13 cellular contexts compared by ENCODE assay signal in the genomic region with DNA sequence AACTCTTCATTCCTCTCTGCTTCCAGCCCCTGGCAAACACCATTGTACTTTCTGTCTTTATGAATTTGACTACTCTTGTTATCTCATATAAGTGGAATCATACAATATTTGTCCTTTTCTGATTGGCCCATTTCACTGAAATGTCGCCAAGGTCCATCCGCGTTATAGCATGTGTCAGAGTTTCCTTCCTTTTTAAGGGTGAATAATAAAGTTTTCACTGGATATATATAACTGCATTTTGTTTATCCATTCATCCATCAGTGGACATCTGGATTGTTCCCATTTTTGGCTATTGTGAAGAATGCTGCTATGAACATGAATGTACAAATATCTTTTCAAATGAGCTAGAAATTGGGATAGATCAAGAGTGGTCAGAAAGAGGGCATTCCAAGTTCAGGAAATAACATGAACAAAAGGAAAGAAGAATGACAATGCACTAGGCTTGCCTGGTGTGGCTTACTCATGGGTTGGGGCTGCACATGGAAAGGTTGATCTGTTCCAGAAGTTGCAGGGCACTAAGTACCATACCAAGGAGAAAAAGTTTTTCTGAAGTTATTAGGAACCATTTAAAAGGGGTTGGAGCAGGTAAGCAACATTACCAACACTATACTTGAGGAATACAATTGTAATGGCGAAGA. TPM values are rescaled to one million over a fixed set of nuclear protein-coding genes. Genes with fewer than 3 reads are reported as not detected.
DNase-seq lines count a peak whose midpoint lies in the region; ATAC-seq and TF ChIP-seq lines count a peak whose summit lies in the region.
"Had no signal": no experiment of that assay in that cellular context is flagged by ENCODE, and none has a peak within 500 bp of the region (broad histone marks: within the 10 kb centered on the region; RNA-seq: fewer than 3 reads in every experiment).

No MANE protein-coding gene starts in this region.

- no peak for TF ChIP-seq CTCF in C4-2B (conservative IDR thresholded peaks at IDR 0.05)
- TF ChIP-seq CTCF in fibroblast of the aortic adventitia (IDR thresholded peaks at IDR 0.05; ENCODE audit: insufficient read depth, low read length): no peak

- peak overlapping the region; percentile 53 for H3K27ac ChIP-seq in C4-2B

- ATAC-seq in GM19324 (IDR thresholded peaks at IDR 0.05; ENCODE audit: low FRiP score, unreplicated experiment): no peak

- H3K4me3 ChIP-seq in fibroblast of the aortic adventitia (ENCODE audit: low read depth, low read length): no peak overlapping the region

- peak; percentile 81 for DNase-seq in dermis blood vessel endothelial cell
- peak; percentile 81 for DNase-seq in fibroblast of the aortic adventitia (ENCODE audit: low read depth)
- DNase-seq in pulmonary artery endothelial cell (ENCODE audit: low read depth, low spot score): peak; percentile 84
- DNase-seq in amniotic stem cell (lab: John Stamatoyannopoulos, UW): no peak
- DNase-seq in NCI-H748 (lab: John Stamatoyannopoulos, UW; ENCODE audit: unreplicated experiment): no peak
- DNase-seq: ACHN; C1 segment of cervical spinal cord; CD4-positive, alpha-beta memory T cell; DMS79; GOT3; H9 had no signal

RNA-seq across cellular contexts. Expression of a gene that starts 10.0 kb away (rescaled TPM):
- total RNA-seq in dermis blood vessel endothelial cell (34.7 and 54.7 TPM in 2 replicates), fibroblast of the aortic adventitia (ENCODE audit: low replicate concordance) (9.8 and 16.4 TPM in 2 replicates), pulmonary artery endothelial cell (57.9 and 68.6 TPM in 2 replicates)

Comparison
In these comparisons a context has a peak if more than half of its experiments do, and no peak if none do; other contexts are left out.
1. DNase-seq: peak in dermis blood vessel endothelial cell (single experiment), fibroblast of the aortic adventitia (single experiment) and pulmonary artery endothelial cell (single experiment); none in amniotic stem cell (single experiment) and NCI-H748 (single experiment).